In genomic region chr6:32184084-32184640, GRCh38 we compare ENCODE assay signal across 8 cellular contexts. TPM values are rescaled to one million over a fixed set of nuclear protein-coding genes. Genes with fewer than 3 reads are reported as not detected.
DNase-seq lines count a peak whose midpoint lies in the region; ATAC-seq and TF ChIP-seq lines count a peak whose summit lies in the region.

Gene AGER, minus strand, starts transcription at chr6:32184253. Its CDS starts 31 bp downstream, at chr6:32184222.

- H3K27me3 ChIP-seq in left ventricle myocardium inferior (ENCODE audit: low read depth) (no peaks in the 10 kb centered on the region), vagina (no peaks in the 10 kb centered on the region), MG63 (no peaks in the 10 kb centered on the region)

- H3K9me3 Mint-ChIP-seq in activated naive CD8-positive, alpha-beta T cell treated with anti-CD3 and anti-CD28 coated beads, Interleukin-2, amount 50 U/mL, for 24 hours: no peaks in the 10 kb centered on the region
- H3K9me3 Mint-ChIP-seq in natural killer cell treated with Interleukin-12 subunit alpha and Interleukin-12 subunit beta and Interleukin-15 and Interleukin-18, amount 100 ng/mL, for 72 hours: no peaks in the 10 kb centered on the region

- H3K4me3 ChIP-seq in left ventricle myocardium inferior: peak within 1 kb of the TSS; percentile 11
- H3K4me3 ChIP-seq in vagina: no peak within 1 kb of the TSS
- no peak within 1 kb of the TSS for H3K4me3 ChIP-seq in MG63

- TF ChIP-seq POLR2A in vagina (IDR thresholded peaks at IDR 0.05): no peak

- ATAC-seq in Right ventricle myocardium superior (ENCODE audit: poor library complexity): no peak
- no peak for ATAC-seq in activated naive CD8-positive, alpha-beta T cell treated with anti-CD3 and anti-CD28 coated beads, Interleukin-2, amount 50 U/mL, for 24 hours
- ATAC-seq in natural killer cell treated with Interleukin-12 subunit alpha and Interleukin-12 subunit beta and Interleukin-15 and Interleukin-18, amount 100 ng/mL, for 72 hours: no peak
- ATAC-seq in HG03095 (IDR thresholded peaks at IDR 0.05; ENCODE audit: unreplicated experiment): no peak

- TF ChIP-seq CTCF in left ventricle myocardium inferior (IDR thresholded peaks at IDR 0.05; ENCODE audit: borderline replicate concordance) (no peak), vagina (IDR thresholded peaks at IDR 0.05) (no peak), GM20000 (IDR thresholded peaks at IDR 0.05; ENCODE audit: extremely low read depth, missing control alignments) (no peak)

- intact Hi-C loops in left ventricle myocardium inferior (cut with micrococcal nuclease): no loop called here
- intact Hi-C loops in Right ventricle myocardium superior (cut with DNase I): no loop called here
- intact Hi-C loops in vagina (cut with DNase I): loop anchor here (10.0 kb wide), 1 partner anchor 1021 kb away; the partner anchor contains the start of genes HSD17B8, RING1, RXRB and SLC39A7

- peaks cover 47% of the 10 kb centered on the region for H3K36me3 Mint-ChIP-seq in activated naive CD8-positive, alpha-beta T cell treated with anti-CD3 and anti-CD28 coated beads, Interleukin-2, amount 50 U/mL, for 24 hours (ENCODE audit: low read depth)
- H3K36me3 Mint-ChIP-seq in natural killer cell treated with Interleukin-12 subunit alpha and Interleukin-12 subunit beta and Interleukin-15 and Interleukin-18, amount 100 ng/mL, for 72 hours: peaks cover 20% of the 10 kb centered on the region

- H3K27ac ChIP-seq in left ventricle myocardium inferior (replicated peaks): peak within 1 kb of the TSS; percentile 98
- H3K27ac ChIP-seq in vagina: peak within 1 kb of the TSS; percentile 99

- H3K9me3 ChIP-seq in left ventricle myocardium inferior (replicated peaks) (no peaks in the 10 kb centered on the region), vagina (no peaks in the 10 kb centered on the region), MG63 (no peaks in the 10 kb centered on the region)

- H3K27ac Mint-ChIP-seq in activated naive CD8-positive, alpha-beta T cell treated with anti-CD3 and anti-CD28 coated beads, Interleukin-2, amount 50 U/mL, for 24 hours: peak within 1 kb of the TSS; percentile 59
- peak within 1 kb of the TSS; percentile 96 to 98 for H3K27ac Mint-ChIP-seq in natural killer cell treated with Interleukin-12 subunit alpha and Interleukin-12 subunit beta and Interleukin-15 and Interleukin-18, amount 100 ng/mL, for 72 hours

- DNase-seq in left ventricle myocardium inferior (no peak), Right ventricle myocardium superior (no peak), vagina (ENCODE audit: extremely low spot score in 2 of 2) (no peak), MG63 (no peak), GM20000 (ENCODE audit: low spot score) (no peak)
- no peak for DNase-seq in activated naive CD8-positive, alpha-beta T cell treated with anti-CD3 and anti-CD28 coated beads, Interleukin-2, amount 50 U/mL, for 24 hours
- no peak for DNase-seq in natural killer cell treated with Interleukin-12 subunit alpha and Interleukin-12 subunit beta and Interleukin-15 and Interleukin-18, amount 100 ng/mL, for 72 hours (ENCODE audit: low spot score)

- no peak within 1 kb of the TSS for H3K4me3 Mint-ChIP-seq in activated naive CD8-positive, alpha-beta T cell treated with anti-CD3 and anti-CD28 coated beads, Interleukin-2, amount 50 U/mL, for 24 hours
- no peak within 1 kb of the TSS for H3K4me3 Mint-ChIP-seq in natural killer cell treated with Interleukin-12 subunit alpha and Interleukin-12 subunit beta and Interleukin-15 and Interleukin-18, amount 100 ng/mL, for 72 hours

- H3K4me1 ChIP-seq in left ventricle myocardium inferior (peaks cover 92% of the 10 kb centered on the region), vagina (peaks cover 52% of the 10 kb centered on the region)

- H3K27me3 Mint-ChIP-seq in activated naive CD8-positive, alpha-beta T cell treated with anti-CD3 and anti-CD28 coated beads, Interleukin-2, amount 50 U/mL, for 24 hours: no peaks in the 10 kb centered on the region
- H3K27me3 Mint-ChIP-seq in natural killer cell treated with Interleukin-12 subunit alpha and Interleukin-12 subunit beta and Interleukin-15 and Interleukin-18, amount 100 ng/mL, for 72 hours: no peaks in the 10 kb centered on the region

- H3K36me3 ChIP-seq in left ventricle myocardium inferior (peaks cover 45% of the 10 kb centered on the region), vagina (peaks cover 0 to 29% of the 10 kb centered on the region in 2 donors), MG63 (peaks cover 5% of the 10 kb centered on the region; the same call in 1 of the 2 replicates)

- H3K4me1 Mint-ChIP-seq in activated naive CD8-positive, alpha-beta T cell treated with anti-CD3 and anti-CD28 coated beads, Interleukin-2, amount 50 U/mL, for 24 hours: peaks cover 69% of the 10 kb centered on the region
- peaks cover 40 to 44% of the 10 kb centered on the region in 2 donors for H3K4me1 Mint-ChIP-seq in natural killer cell treated with Interleukin-12 subunit alpha and Interleukin-12 subunit beta and Interleukin-15 and Interleukin-18, amount 100 ng/mL, for 72 hours (ENCODE audit: low read depth in 2 of 2)

RNA-seq across cellular contexts. Expression of gene AGER, which starts in this region (rescaled TPM):
- 1.8 TPM for total RNA-seq in left ventricle myocardium inferior
- total RNA-seq in Right ventricle myocardium superior: 1.6 TPM
- 10 to 100 TPM; 15.0 to 29.7 TPM for total RNA-seq in natural killer cell treated with Interleukin-12 subunit alpha and Interleukin-12 subunit beta and Interleukin-15 and Interleukin-18, amount 100 ng/mL, for 72 hours
- 8.1 TPM for total RNA-seq in vagina
- total RNA-seq in MG63 (2014; rRNA removed; shearing (Covaris generic); ENCODE audit: low replicate concordance): 1.4 TPM in 1 of 2 replicates, not detected in the other
